ENCODE assay signal across 1 cellular context in genomic region chr10:74208081-74208480, GRCh38.
TF ChIP-seq lines count a peak whose summit lies in the region.

No MANE protein-coding gene starts in this region.

TF ChIP-seq in SK-N-SH treated with all-trans-retinoic acid at 6 μM for 48 hours, 23 proteins besides CTCF, POLR2A, EP300 and RAD21 (continued from another document):
- TF ChIP-seq TSHZ2 (CRISPR knock-in tag; IDR thresholded peaks at IDR 0.05) (no peak), SNAI2 (CRISPR knock-in tag; IDR thresholded peaks at IDR 0.05) (no peak)
